ENCODE assay signal across 1 cellular context in genomic region chr17:58507123-58507634, GRCh38.
TF ChIP-seq lines count a peak whose summit lies in the region.

No MANE protein-coding gene starts in this region.

TF ChIP-seq in IMR-90, 13 proteins besides CTCF, POLR2A, EP300 and RAD21 (continued from another document):
- TF ChIP-seq USF2 (IDR thresholded peaks at IDR 0.05; ENCODE audit: low read depth, low read length) (no peak), BHLHE40 (IDR thresholded peaks at IDR 0.05; ENCODE audit: low read depth, low read length) (no peak)
